In the genomic region with DNA sequence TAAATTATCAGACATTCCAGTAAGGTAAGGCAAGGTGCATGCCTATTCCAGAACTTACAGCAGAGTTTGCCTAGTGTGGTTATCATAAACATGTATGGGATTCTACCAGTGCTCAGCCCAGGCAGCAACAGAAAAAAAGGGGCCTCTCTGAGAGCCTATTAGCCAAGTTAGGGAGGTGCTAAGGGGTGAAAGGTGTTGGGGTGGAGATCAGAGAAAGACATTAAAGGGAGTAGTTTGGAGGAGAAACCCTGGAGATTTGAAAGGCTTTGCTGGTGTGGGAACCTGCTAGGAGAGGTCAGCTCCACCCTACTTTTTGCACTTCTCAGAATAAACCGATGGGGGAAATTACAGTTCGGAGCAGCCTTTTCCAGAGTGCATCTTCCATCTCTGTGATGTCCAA, we compare ENCODE assay signal across 8 cellular contexts. TPM values are rescaled to one million over a fixed set of nuclear protein-coding genes. Genes with fewer than 3 reads are reported as not detected.
DNase-seq lines count a peak whose midpoint lies in the region; ATAC-seq, FAIRE-seq and TF ChIP-seq lines count a peak whose summit lies in the region.

No MANE protein-coding gene starts in this region.

- H3K36me3 Mint-ChIP-seq in activated CD4-positive, alpha-beta T cell treated with anti-CD3 and anti-CD28 coated beads, Interleukin-2, amount 10 ng/mL, durations not matched to agents 24 days and 14 days (ENCODE audit: low read depth) = peaks cover 63% of the 10 kb centered on the region
- peaks cover 16% of the 10 kb centered on the region for H3K36me3 Mint-ChIP-seq in WTC11
- H3K36me3 Mint-ChIP-seq in glutamatergic neuron (ENCODE audit: unreplicated experiment) = no peaks in the 10 kb centered on the region
- H3K36me3 Mint-ChIP-seq in stimulated activated naive B cell treated with anti-CD40 and anti-IgM and Interleukin-4, amounts not matched to agents 10 μg/mL and 1 μg/mL and 100 μg/mL, for 72 hours = peaks cover 49 to 62% of the 10 kb centered on the region in 2 donors

- H3K27me3 Mint-ChIP-seq in activated CD4-positive, alpha-beta T cell treated with anti-CD3 and anti-CD28 coated beads, Interleukin-2, amount 10 ng/mL, durations not matched to agents 24 days and 14 days = peaks cover 2% of the 10 kb centered on the region
- no peaks in the 10 kb centered on the region for H3K27me3 Mint-ChIP-seq in WTC11 (ENCODE audit: low read depth)
- H3K27me3 Mint-ChIP-seq in glutamatergic neuron (ENCODE audit: unreplicated experiment) = peaks cover 4% of the 10 kb centered on the region
- H3K27me3 Mint-ChIP-seq in stimulated activated naive B cell treated with anti-CD40 and anti-IgM and Interleukin-4, amounts not matched to agents 10 μg/mL and 1 μg/mL and 100 μg/mL, for 72 hours = no peaks in the 10 kb centered on the region

- DNase-seq in activated CD4-positive, alpha-beta T cell treated with anti-CD3 and anti-CD28 coated beads, Interleukin-2, amount 10 ng/mL, durations not matched to agents 24 days and 14 days = peak; percentile 61
- DNase-seq in activated CD4-positive, alpha-beta T cell treated with anti-CD3 and anti-CD28 coated beads for 4 hours = no peak
- DNase-seq in WTC11 (ENCODE audit: low spot score) = no peak
- no peak for DNase-seq in glutamatergic neuron
- DNase-seq in stimulated activated naive B cell treated with anti-CD40 and anti-IgM and Interleukin-4, amounts not matched to agents 10 μg/mL and 1 μg/mL and 100 μg/mL, for 72 hours = no peak
- DNase-seq in urothelium cell line (ENCODE audit: low spot score) = no peak
- DNase-seq in GF-D8 (lab: John Stamatoyannopoulos, UW) = no peak

- no peak for FAIRE-seq in urothelium cell line (lab: Jason Lieb, UNC)

- H3K27ac Mint-ChIP-seq in activated CD4-positive, alpha-beta T cell treated with anti-CD3 and anti-CD28 coated beads, Interleukin-2, amount 10 ng/mL, durations not matched to agents 24 days and 14 days = peak overlapping the region; percentile 78
- H3K27ac Mint-ChIP-seq in WTC11 = peak overlapping the region; percentile 94
- no peak overlapping the region for H3K27ac Mint-ChIP-seq in glutamatergic neuron (ENCODE audit: unreplicated experiment)
- peak overlapping the region; percentile 100 for H3K27ac Mint-ChIP-seq in stimulated activated naive B cell treated with anti-CD40 and anti-IgM and Interleukin-4, amounts not matched to agents 10 μg/mL and 1 μg/mL and 100 μg/mL, for 72 hours

- POLR2A ChIA-PET in WTC11 (lab: Charles Lee) = no interaction called here

- TF ChIP-seq CTCF in WTC11 (IDR thresholded peaks at IDR 0.05) (no peak), glutamatergic neuron (IDR thresholded peaks at IDR 0.05; ENCODE audit: partially characterized antibody, unreplicated experiment) (no peak)

- H3K4me3 Mint-ChIP-seq in activated CD4-positive, alpha-beta T cell treated with anti-CD3 and anti-CD28 coated beads, Interleukin-2, amount 10 ng/mL, durations not matched to agents 24 days and 14 days = peak overlapping the region; percentile 89
- H3K4me3 Mint-ChIP-seq in WTC11 (no peak overlapping the region), glutamatergic neuron (ENCODE audit: unreplicated experiment) (peak overlapping the region; percentile 53)
- peak overlapping the region; percentile 94 to 97 for H3K4me3 Mint-ChIP-seq in stimulated activated naive B cell treated with anti-CD40 and anti-IgM and Interleukin-4, amounts not matched to agents 10 μg/mL and 1 μg/mL and 100 μg/mL, for 72 hours

- no peaks in the 10 kb centered on the region for H3K9me3 Mint-ChIP-seq in activated CD4-positive, alpha-beta T cell treated with anti-CD3 and anti-CD28 coated beads, Interleukin-2, amount 10 ng/mL, durations not matched to agents 24 days and 14 days
- H3K9me3 Mint-ChIP-seq in WTC11 (no peaks in the 10 kb centered on the region), glutamatergic neuron (ENCODE audit: unreplicated experiment) (peaks cover 7% of the 10 kb centered on the region)
- H3K9me3 Mint-ChIP-seq in stimulated activated naive B cell treated with anti-CD40 and anti-IgM and Interleukin-4, amounts not matched to agents 10 μg/mL and 1 μg/mL and 100 μg/mL, for 72 hours = no peaks in the 10 kb centered on the region

- CTCF ChIA-PET in WTC11 (lab: Charles Lee) = interaction anchor here (0.5 to 2.1 kb wide), 3 partner anchors 11 to 421 kb away, joined by 3 to 5 read pairs (median 4); no protein-coding TSS in a partner anchor

- H3K4me1 Mint-ChIP-seq in activated CD4-positive, alpha-beta T cell treated with anti-CD3 and anti-CD28 coated beads, Interleukin-2, amount 10 ng/mL, durations not matched to agents 24 days and 14 days = peaks cover 62% of the 10 kb centered on the region
- H3K4me1 Mint-ChIP-seq in WTC11 (peaks cover 29% of the 10 kb centered on the region), glutamatergic neuron (ENCODE audit: low read depth, unreplicated experiment) (peaks cover 36% of the 10 kb centered on the region)
- peaks cover 39 to 84% of the 10 kb centered on the region in 2 donors for H3K4me1 Mint-ChIP-seq in stimulated activated naive B cell treated with anti-CD40 and anti-IgM and Interleukin-4, amounts not matched to agents 10 μg/mL and 1 μg/mL and 100 μg/mL, for 72 hours

- intact Hi-C loops in activated CD4-positive, alpha-beta T cell treated with anti-CD3 and anti-CD28 coated beads, Interleukin-2, amount 10 ng/mL, durations not matched to agents 24 days and 14 days (cut with micrococcal nuclease) = loop anchor here (2.0 to 5.0 kb wide), 3 partner anchors 37 to 957 kb away; a partner anchor contains a TSS

- no peak for ATAC-seq in WTC11
- no peak for ATAC-seq in stimulated activated naive B cell treated with anti-CD40 and anti-IgM and Interleukin-4, amounts not matched to agents 10 μg/mL and 1 μg/mL and 100 μg/mL, for 72 hours (replicated peaks)
- ATAC-seq in HG03139 (IDR thresholded peaks at IDR 0.05; ENCODE audit: unreplicated experiment) = no peak

TF ChIP-seq in WTC11, 78 proteins besides CTCF, POLR2A, EP300 and RAD21 (continues in another document):
- TF ChIP-seq MXD4 (CRISPR knock-in tag; IDR thresholded peaks at IDR 0.05; ENCODE audit: borderline replicate concordance) (no peak), CBFB (CRISPR knock-in tag; IDR thresholded peaks at IDR 0.05; ENCODE audit: low read depth) (no peak), TCF7 (CRISPR knock-in tag; IDR thresholded peaks at IDR 0.05; ENCODE audit: low read depth) (no peak)
- TF ChIP-seq, protein P1, sequence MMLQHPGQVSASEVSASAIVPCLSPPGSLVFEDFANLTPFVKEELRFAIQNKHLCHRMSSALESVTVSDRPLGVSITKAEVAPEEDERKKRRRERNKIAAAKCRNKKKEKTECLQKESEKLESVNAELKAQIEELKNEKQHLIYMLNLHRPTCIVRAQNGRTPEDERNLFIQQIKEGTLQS (CRISPR knock-in tag; conservative IDR thresholded peaks at IDR 0.05) = no peak
- TF ChIP-seq, protein P2, sequence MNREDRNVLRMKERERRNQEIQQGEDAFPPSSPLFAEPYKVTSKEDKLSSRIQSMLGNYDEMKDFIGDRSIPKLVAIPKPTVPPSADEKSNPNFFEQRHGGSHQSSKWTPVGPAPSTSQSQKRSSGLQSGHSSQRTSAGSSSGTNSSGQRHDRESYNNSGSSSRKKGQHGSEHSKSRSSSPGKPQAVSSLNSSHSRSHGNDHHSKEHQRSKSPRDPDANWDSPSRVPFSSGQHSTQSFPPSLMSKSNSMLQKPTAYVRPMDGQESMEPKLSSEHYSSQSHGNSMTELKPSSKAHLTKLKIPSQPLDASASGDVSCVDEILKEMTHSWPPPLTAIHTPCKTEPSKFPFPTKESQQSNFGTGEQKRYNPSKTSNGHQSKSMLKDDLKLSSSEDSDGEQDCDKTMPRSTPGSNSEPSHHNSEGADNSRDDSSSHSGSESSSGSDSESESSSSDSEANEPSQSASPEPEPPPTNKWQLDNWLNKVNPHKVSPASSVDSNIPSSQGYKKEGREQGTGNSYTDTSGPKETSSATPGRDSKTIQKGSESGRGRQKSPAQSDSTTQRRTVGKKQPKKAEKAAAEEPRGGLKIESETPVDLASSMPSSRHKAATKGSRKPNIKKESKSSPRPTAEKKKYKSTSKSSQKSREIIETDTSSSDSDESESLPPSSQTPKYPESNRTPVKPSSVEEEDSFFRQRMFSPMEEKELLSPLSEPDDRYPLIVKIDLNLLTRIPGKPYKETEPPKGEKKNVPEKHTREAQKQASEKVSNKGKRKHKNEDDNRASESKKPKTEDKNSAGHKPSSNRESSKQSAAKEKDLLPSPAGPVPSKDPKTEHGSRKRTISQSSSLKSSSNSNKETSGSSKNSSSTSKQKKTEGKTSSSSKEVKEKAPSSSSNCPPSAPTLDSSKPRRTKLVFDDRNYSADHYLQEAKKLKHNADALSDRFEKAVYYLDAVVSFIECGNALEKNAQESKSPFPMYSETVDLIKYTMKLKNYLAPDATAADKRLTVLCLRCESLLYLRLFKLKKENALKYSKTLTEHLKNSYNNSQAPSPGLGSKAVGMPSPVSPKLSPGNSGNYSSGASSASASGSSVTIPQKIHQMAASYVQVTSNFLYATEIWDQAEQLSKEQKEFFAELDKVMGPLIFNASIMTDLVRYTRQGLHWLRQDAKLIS (CRISPR knock-in tag; IDR thresholded peaks at IDR 0.05; ENCODE audit: borderline replicate concordance) = no peak

RNA-seq across cellular contexts. Expression of a gene that starts 2.9 kb away (rescaled TPM):
- 515 and 516 TPM in 2 replicates for total RNA-seq in activated CD4-positive, alpha-beta T cell treated with anti-CD3 and anti-CD28 coated beads, Interleukin-2, amount 10 ng/mL, durations not matched to agents 24 days and 14 days
- total RNA-seq in WTC11 (2021) = 169 to 184 TPM (median 173 TPM) in 3 replicates
- total RNA-seq in glutamatergic neuron (ENCODE audit: unreplicated experiment) = 207 TPM

RNA-seq across cellular contexts. Expression of a gene that starts 40.9 kb away (rescaled TPM):
- 0.40 and 0.68 TPM in 2 replicates for total RNA-seq in activated CD4-positive, alpha-beta T cell treated with anti-CD3 and anti-CD28 coated beads, Interleukin-2, amount 10 ng/mL, durations not matched to agents 24 days and 14 days
- total RNA-seq in WTC11 (2021) (0.20 to 0.39 TPM (median 0.25 TPM) in 3 replicates), glutamatergic neuron (ENCODE audit: unreplicated experiment) (1.6 TPM)

RNA-seq across cellular contexts. Expression of a gene that starts 50.0 kb away (rescaled TPM):
- 85.3 and 89.0 TPM in 2 replicates for total RNA-seq in activated CD4-positive, alpha-beta T cell treated with anti-CD3 and anti-CD28 coated beads, Interleukin-2, amount 10 ng/mL, durations not matched to agents 24 days and 14 days
- total RNA-seq in WTC11 (2021) (113 to 125 TPM (median 115 TPM) in 3 replicates), glutamatergic neuron (ENCODE audit: unreplicated experiment) (64.6 TPM)

RNA-seq across cellular contexts. Expression of a gene that starts 50.4 kb away (rescaled TPM):
- 15.0 and 21.5 TPM in 2 replicates for total RNA-seq in activated CD4-positive, alpha-beta T cell treated with anti-CD3 and anti-CD28 coated beads, Interleukin-2, amount 10 ng/mL, durations not matched to agents 24 days and 14 days
- total RNA-seq in WTC11 (2021) (45.0 to 49.8 TPM (median 45.8 TPM) in 3 replicates), glutamatergic neuron (ENCODE audit: unreplicated experiment) (44.2 TPM)

RNA-seq across cellular contexts. Expression of a gene that starts 53.2 kb away (rescaled TPM):
- not detected in 2 replicates for total RNA-seq in activated CD4-positive, alpha-beta T cell treated with anti-CD3 and anti-CD28 coated beads, Interleukin-2, amount 10 ng/mL, durations not matched to agents 24 days and 14 days
- total RNA-seq in WTC11 (2021) (not detected in 3 replicates), glutamatergic neuron (ENCODE audit: unreplicated experiment) (not detected)
